In genomic region chr2:3520591-3520990, GRCh38 we compare ENCODE assay signal across 1 cellular context.
TF ChIP-seq lines count a peak whose summit lies in the region.

No MANE protein-coding gene starts in this region.

TF ChIP-seq in GM12878, 131 proteins besides CTCF, POLR2A, EP300 and RAD21:
- no peak for TF ChIP-seq FOXK2 (IDR thresholded peaks at IDR 0.05)
- TF ChIP-seq PML (IDR thresholded peaks at IDR 0.05; ENCODE audit: low read length): no peak
- TF ChIP-seq BHLHE40 (IDR thresholded peaks at IDR 0.05; ENCODE audit: borderline replicate concordance in 1 of 2, low read depth in 2 of 2, low read length in 1 of 2): no peak
- TF ChIP-seq NR2C1 (IDR thresholded peaks at IDR 0.05): no peak
- TF ChIP-seq MAX (IDR thresholded peaks at IDR 0.05; ENCODE audit: low read depth, low read length): no peak
- TF ChIP-seq USF1 (IDR thresholded peaks at IDR 0.05; ENCODE audit: borderline replicate concordance, extremely low read length, insufficient read depth, low read depth, low read length): no peak
- TF ChIP-seq RCOR1 (conservative IDR thresholded peaks at IDR 0.05; ENCODE audit: low read depth, low read length): no peak
- no peak for TF ChIP-seq MTA2 (IDR thresholded peaks at IDR 0.05; ENCODE audit: low read depth)
- TF ChIP-seq ATF3 (IDR thresholded peaks at IDR 0.05; ENCODE audit: borderline replicate concordance, extremely low read depth, low read depth, low read length): no peak
- TF ChIP-seq ZNF384 (IDR thresholded peaks at IDR 0.05; ENCODE audit: borderline replicate concordance, low read depth, low read length): no peak
- no peak for TF ChIP-seq GATAD2B (conservative IDR thresholded peaks at IDR 0.05; ENCODE audit: low read depth)
- TF ChIP-seq HDGF (IDR thresholded peaks at IDR 0.05): no peak
- TF ChIP-seq BMI1 (IDR thresholded peaks at IDR 0.05; ENCODE audit: borderline replicate concordance): no peak
